ENCODE assay signal across 18 cellular contexts in the genomic region with DNA sequence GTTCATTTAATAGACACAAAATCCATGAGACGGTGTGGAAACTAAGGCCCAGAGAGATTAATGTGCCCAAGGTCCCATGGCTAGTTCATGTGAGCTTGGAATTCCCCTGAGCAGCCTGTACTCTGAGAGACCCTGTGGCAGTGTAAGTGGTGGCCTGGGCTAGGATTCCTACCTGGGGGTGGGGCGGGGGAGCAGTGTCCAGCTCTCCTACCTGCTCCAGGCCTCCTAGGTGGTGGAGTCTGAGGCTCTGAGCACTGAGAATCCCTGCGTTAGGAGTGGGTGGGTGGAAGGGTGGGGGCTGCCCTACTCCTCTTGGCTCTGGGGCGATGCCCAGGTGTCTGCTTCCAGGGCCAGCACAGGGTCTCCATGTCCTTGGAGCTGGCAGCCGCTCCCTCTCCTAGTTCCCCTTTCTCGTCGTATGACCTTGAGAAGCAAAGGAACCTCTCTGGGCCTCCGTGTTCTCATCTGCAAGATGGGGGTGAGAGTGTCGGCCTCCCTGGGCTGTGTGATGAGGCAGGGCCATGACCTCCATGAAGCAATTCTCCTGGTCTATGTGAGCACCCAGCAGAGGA. TPM values are rescaled to one million over a fixed set of nuclear protein-coding genes. Genes with fewer than 3 reads are reported as not detected.
A peak's percentile ranks its signal among the peaks of the same experiment; 100 is the strongest.
DNase-seq lines count a peak whose midpoint lies in the region; ATAC-seq, FAIRE-seq and TF ChIP-seq lines count a peak whose summit lies in the region.
"Had no signal": no experiment of that assay in that cellular context is flagged by ENCODE, and none has a peak within 500 bp of the region (broad histone marks: within the 10 kb centered on the region; RNA-seq: fewer than 3 reads in every experiment).

No MANE protein-coding gene starts in this region.

- no peaks in the 10 kb centered on the region for H3K36me3 ChIP-seq in heart left ventricle
- peaks cover 0 to 8% (median 0%) of the 10 kb centered on the region in 9 donors for H3K36me3 ChIP-seq in heart right ventricle
- H3K36me3 ChIP-seq in GM12878 (ENCODE audit: control insufficient read depth in 2 of 2, insufficient read depth in 2 of 2, low read length in 1 of 2), result no peaks in the 10 kb centered on the region
- no peaks in the 10 kb centered on the region for H3K36me3 ChIP-seq in aorta (ENCODE audit: control insufficient read depth in 1 of 2, insufficient read depth in 2 of 2, low read length in 1 of 2)
- no peaks in the 10 kb centered on the region for H3K36me3 ChIP-seq in BE2C
- H3K36me3 ChIP-seq: upper lobe of left lung had no signal

- no peaks in the 10 kb centered on the region for H4K20me1 ChIP-seq in GM12878 (ENCODE audit: control insufficient read depth, insufficient read depth)

- peaks cover 46% of the 10 kb centered on the region for H3K4me1 Mint-ChIP-seq in mesothelial cell of epicardium

- TF ChIP-seq EP300 in GM12878 (IDR thresholded peaks at IDR 0.05; ENCODE audit: borderline replicate concordance in 1 of 2, control insufficient read depth in 1 of 2, low read depth in 2 of 2, low read length in 2 of 2), result no peak

- RAD21 ChIA-PET in GM12878 (lab: Charles Lee; ENCODE audit: unreplicated experiment), result interaction anchor here (0.6 to 1.2 kb wide), 7 partner anchors 10 to 318 kb away, joined by 3 to 12 read pairs (median 4); no protein-coding TSS in a partner anchor

- TF ChIP-seq CTCF in heart left ventricle (IDR thresholded peaks at IDR 0.05), result no peak
- no peak for TF ChIP-seq CTCF in heart right ventricle (IDR thresholded peaks at IDR 0.05)
- no peak for TF ChIP-seq CTCF in GM12878 (IDR thresholded peaks at IDR 0.05 in 2 of 3, conservative IDR thresholded peaks at IDR 0.05 in 1 of 3; ENCODE audit: control insufficient read depth in 2 of 3, extremely low read depth in 1 of 3, insufficient read depth in 1 of 3, low read depth in 3 of 3, low read length in 3 of 3)
- no peak for TF ChIP-seq CTCF in mesothelial cell of epicardium (IDR thresholded peaks at IDR 0.05; ENCODE audit: unreplicated experiment)
- TF ChIP-seq CTCF in BE2C (IDR thresholded peaks at IDR 0.05; ENCODE audit: low read depth, low read length), result no peak

- no peaks in the 10 kb centered on the region for H3K27me3 ChIP-seq in heart left ventricle
- H3K27me3 ChIP-seq in heart right ventricle, result no peaks in the 10 kb centered on the region
- no peaks in the 10 kb centered on the region for H3K27me3 ChIP-seq in GM12878 (replicated peaks in 1 of 2; ENCODE audit: control insufficient read depth in 2 of 2, insufficient read depth in 2 of 2, low read length in 1 of 2)
- H3K27me3 ChIP-seq in aorta (ENCODE audit: control insufficient read depth in 1 of 2, insufficient read depth in 2 of 2, low read length in 1 of 2), result no peaks in the 10 kb centered on the region
- no peaks in the 10 kb centered on the region for H3K27me3 ChIP-seq in BE2C
- H3K27me3 ChIP-seq: upper lobe of left lung had no signal

- no peak for FAIRE-seq in GM12878 (lab: Jason Lieb, UNC)

- H2AFZ ChIP-seq in GM12878 (ENCODE audit: control insufficient read depth, low read depth, low read length), result peak overlapping the region; percentile 55; the same call in 1 of the 2 replicates

- no peak overlapping the region for H3K4me3 ChIP-seq in heart left ventricle
- peak overlapping the region in 1 of 10 donors; percentile 68 for H3K4me3 ChIP-seq in heart right ventricle
- H3K4me3 ChIP-seq in GM12878, result no peak overlapping the region
- H3K4me3 ChIP-seq in aorta (ENCODE audit: low read length in 2 of 2), result no peak overlapping the region
- H3K4me3 ChIP-seq in BE2C (ENCODE audit: low read depth, low read length), result no peak overlapping the region
- H3K4me3 ChIP-seq: upper lobe of left lung had no signal

- H3K9ac ChIP-seq in GM12878 (ENCODE audit: control insufficient read depth, insufficient read depth, low read length), result no peak overlapping the region

- no peak for TF ChIP-seq POLR2A in heart left ventricle (IDR thresholded peaks at IDR 0.05)
- TF ChIP-seq POLR2A in GM12878 (IDR thresholded peaks at IDR 0.05; ENCODE audit: low read depth, low read length), result no peak

- no peak for ATAC-seq in heart left ventricle
- no peak for ATAC-seq in heart right ventricle
- ATAC-seq in GM12878, result peak; percentile 5
- no peak for ATAC-seq in aorta (ENCODE audit: low FRiP score)
- no peak for ATAC-seq in GM21360 (IDR thresholded peaks at IDR 0.05; ENCODE audit: unreplicated experiment)

- H3K4me3 Mint-ChIP-seq in mesothelial cell of epicardium, result no peak overlapping the region
- H3K4me3 Mint-ChIP-seq: activated T-cell treated with anti-CD3 and anti-CD28 coated beads, Interleukin-2, amount 50 U/mL, for 72 hours; memory B cell had no signal

- no peak overlapping the region for H3K4me2 ChIP-seq in GM12878 (ENCODE audit: control insufficient read depth, insufficient read depth)

- H3K9me3 Mint-ChIP-seq in mesothelial cell of epicardium, result no peaks in the 10 kb centered on the region
- H3K9me3 Mint-ChIP-seq: activated T-cell treated with anti-CD3 and anti-CD28 coated beads, Interleukin-2, amount 50 U/mL, for 72 hours; memory B cell had no signal

- H3K27ac ChIP-seq in heart left ventricle (peak overlapping the region in 2 of 12 donors; percentile 82 to 88), heart right ventricle (peak overlapping the region in 1 of 10 donors; percentile 91), GM12878 (ENCODE audit: control insufficient read depth, insufficient read depth) (no peak overlapping the region), aorta (ENCODE audit: low read depth in 1 of 2, low read length in 2 of 2) (no peak overlapping the region)
- H3K27ac ChIP-seq: HL-60 had no signal

- no peaks in the 10 kb centered on the region for H3K27me3 Mint-ChIP-seq in mesothelial cell of epicardium (ENCODE audit: low read depth)

- CTCF ChIA-PET in GM12878 (lab: Yijun Ruan, JAX), result interaction anchor here (0.8 to 2.8 kb wide), 16 partner anchors 8 to 273 kb away, joined by 3 to 14 read pairs (median 4); no protein-coding TSS in a partner anchor

- peak overlapping the region; percentile 72 for H3K27ac Mint-ChIP-seq in mesothelial cell of epicardium
- H3K27ac Mint-ChIP-seq: activated T-cell treated with anti-CD3 and anti-CD28 coated beads, Interleukin-2, amount 50 U/mL, for 72 hours; memory B cell had no signal

- POLR2A ChIA-PET in GM12878 (lab: Charles Lee), result interaction anchor here (1.0 kb wide), 1 partner anchor 274 kb away, joined by 5 read pairs; no protein-coding TSS in a partner anchor

- no TSS peak for BruUV-seq in GM12878 (replicated peaks; lab: Mats Ljungman, UMichigan)

- in situ Hi-C loops in GM12878 (cut with MboI), result no loop called here
- in situ Hi-C loops in KBM-7 (cut with MboI; ENCODE audit: low pct_unique_long_range_greater_than_20kb, low sequenced_read_pairs), result no loop called here

- 78 to 90% (median 86%) methylated on average over 8 to 9 of the region's 9 CpGs for WGBS in heart left ventricle, 4 donors
- WGBS in heart right ventricle, 2 donors, result 83 to 86% methylated on average over 9 of the region's 9 CpGs
- 37% methylated on average over 9 of the region's 9 CpGs for WGBS in GM12878 (ENCODE audit: insufficient coverage, insufficient replicate concordance, low lambda C conversion rate, missing lambda C conversion rate)
- 76 to 83% methylated on average over 9 of the region's 9 CpGs for WGBS in aorta, 2 donors

- TF ChIP-seq RAD21 in GM12878 (IDR thresholded peaks at IDR 0.05; ENCODE audit: insufficient read depth, low read depth, low read length), result no peak

- DNase-seq in heart left ventricle, result peak in 4 of 5 donors; percentile 18 to 58 (median 22)
- no peak for DNase-seq in heart right ventricle
- no peak for DNase-seq in GM12878 (ENCODE audit: low read depth, low spot score)
- no peak for DNase-seq in mesothelial cell of epicardium (ENCODE audit: low spot score in 2 of 2, unreplicated experiment in 2 of 2)
- DNase-seq in aorta, result peak; percentile 35 to 73
- DNase-seq in KBM-7, result no peak
- no peak for DNase-seq in BE2C
- DNase-seq: activated CD4-positive, alpha-beta T cell treated with anti-CD3 and anti-CD28 coated beads, Interleukin-2, amount 50 U/mL, for 4 hours; NCI-H1436 treated with DMSO at 0.1 percent for 48 hours; NCI-H345 had no signal

- intact Hi-C loops in heart left ventricle (cut with DNase I), result loop anchor here in 3 of 10 donors (1.0 to 2.0 kb wide), 3 partner anchors 20 to 22 kb away; no protein-coding TSS in a partner anchor
- intact Hi-C loops in heart right ventricle (cut with DNase I), result loop anchor here in 4 of 10 donors (1.0 to 2.0 kb wide), 2 partner anchors 20 to 22 kb away; no protein-coding TSS in a partner anchor
- intact Hi-C loops in GM12878 (cut with micrococcal nuclease; ENCODE audit: unreplicated experiment), result no loop called here
- intact Hi-C loops in aorta (cut with DNase I), result loop anchor here (1.0 to 5.0 kb wide), 3 partner anchors 22 to 249 kb away; no protein-coding TSS in a partner anchor

- H3K4me1 ChIP-seq in heart left ventricle (peaks cover 4 to 50% (median 37%) of the 10 kb centered on the region in 12 donors), heart right ventricle (peaks cover 16 to 53% (median 38%) of the 10 kb centered on the region in 9 donors), GM12878 (ENCODE audit: control insufficient read depth, insufficient read depth, low read length) (peaks cover 32% of the 10 kb centered on the region), aorta (ENCODE audit: control insufficient read depth in 1 of 2, insufficient read depth in 2 of 2, low read length in 2 of 2) (peaks cover 0 to 5% of the 10 kb centered on the region in 2 donors), BE2C (peaks cover 8% of the 10 kb centered on the region)

- H3K36me3 Mint-ChIP-seq in mesothelial cell of epicardium, result no peaks in the 10 kb centered on the region
- H3K36me3 Mint-ChIP-seq: memory B cell had no signal

- no peaks in the 10 kb centered on the region for H3K79me2 ChIP-seq in GM12878 (ENCODE audit: control insufficient read depth, insufficient read depth, low read length)

- H3K9me3 ChIP-seq in heart left ventricle, result no peaks in the 10 kb centered on the region
- H3K9me3 ChIP-seq in heart right ventricle, result no peaks in the 10 kb centered on the region
- H3K9me3 ChIP-seq in GM12878 (replicated peaks; ENCODE audit: control insufficient read depth, insufficient read depth, low read length), result no peaks in the 10 kb centered on the region
- no peaks in the 10 kb centered on the region for H3K9me3 ChIP-seq in aorta (ENCODE audit: control insufficient read depth, low read length)
- no peaks in the 10 kb centered on the region for H3K9me3 ChIP-seq in BE2C
- H3K9me3 ChIP-seq: upper lobe of left lung had no signal

- SMC1A ChIA-PET in GM12878 (lab: Charles Lee; ENCODE audit: uncharacterized antibody, unreplicated experiment), result interaction anchor here (1.0 kb wide), 1 partner anchor 28 kb away, joined by 3 read pairs; no protein-coding TSS in a partner anchor

RNA-seq across cellular contexts. Expression of gene SNCG, which starts 2.5 kb away (rescaled TPM):
- 10 to 100 TPM in 8 of 9 donors, 1 to 10 TPM in 1; 8.2 to 44.7 (median 17.2) TPM for total RNA-seq in heart left ventricle
- polyA plus RNA-seq in heart left ventricle, result 10 to 100 TPM; 18.5 to 36.7 TPM
- total RNA-seq in heart right ventricle, result 10 to 100 TPM in 9 of 10 donors, 1 to 10 TPM in 1; 9.4 to 21.4 (median 12.6) TPM
- polyA plus RNA-seq in heart right ventricle, result 10 to 100 TPM; 35.2 to 68.0 TPM
- total RNA-seq in GM12878 (2013; cell fraction: nucleolus; rRNA removed), result not detected in 2 replicates
- total RNA-seq in GM12878 (2014; rRNA removed), result 0.33 TPM in 1 of 2 replicates, not detected in the other
- not detected in 2 replicates for total RNA-seq in GM12878 (2014; rRNA removed; fragmentation: Illumina TruSeq; extraction: Trizol)
- total RNA-seq in GM12878 (2021), result 0.33 and 0.35 TPM in 2 replicates
- polyA plus RNA-seq in GM12878 (2011; ENCODE audit: low read depth), result not detected
- 0.22 TPM in 1 of 2 replicates, not detected in the other for polyA plus RNA-seq in GM12878 (2011; rRNA removed)
- 0.10 and 0.28 TPM in 2 replicates for polyA plus RNA-seq in GM12878 (2011; cell fraction: cytosol; rRNA removed)
- polyA plus RNA-seq in GM12878 (2011; cell fraction: nucleus; rRNA removed), result 0.19 TPM in 1 of 2 replicates, not detected in the other
- 0.31 TPM in 1 of 2 replicates, not detected in the other for polyA plus RNA-seq in GM12878 (2012)
- polyA plus RNA-seq in GM12878 (2014; fragmentation: Illumina TruSeq; extraction: Trizol), result not detected in 2 replicates
- polyA plus RNA-seq in GM12878 (2014; fragmentation: Nextera tagmentation; extraction: Ambion mirVana), result not detected
- not detected in 2 replicates for polyA plus RNA-seq in GM12878 (2014; rRNA removed)
- polyA plus RNA-seq in GM12878 (2016; fragmentation: Nextera tagmentation; extraction: Ambion mirVana), result 1 to 10 TPM in 1 of 2 experiments, under 1 TPM in 1; 0.51 to 1.3 TPM
- polyA minus RNA-seq in GM12878 (2011; rRNA and poly(A)+ RNA removed), result not detected in 2 replicates
- not detected in 2 replicates for polyA minus RNA-seq in GM12878 (2011; cell fraction: cytosol; rRNA and poly(A)+ RNA removed)
- polyA minus RNA-seq in GM12878 (2011; cell fraction: nucleus; rRNA and poly(A)+ RNA removed), result not detected in 2 replicates
- 92.0 to 104 TPM (median 98.5 TPM) in 3 replicates for total RNA-seq in mesothelial cell of epicardium
- 100 to 1,000 TPM in 1 of 2 donors, 10 to 100 TPM in 1; 70.0 to 123 TPM for total RNA-seq in aorta
- 100 to 1,000 TPM in 1 of 2 donors, 10 to 100 TPM in 1; 74.0 to 209 TPM for polyA plus RNA-seq in aorta
- polyA plus RNA-seq in BE2C (2012; ENCODE audit: insufficient read depth, insufficient read length, low read depth), result 9.6 TPM
- total RNA-seq: activated T-cell treated with anti-CD3 and anti-CD28 coated beads, Interleukin-2, amount 50 U/mL, for 72 hours; SK-MEL-5 had no signal

RNA-seq across cellular contexts. Expression of gene MMRN2, which starts 3.5 kb away (rescaled TPM):
- total RNA-seq in heart left ventricle (10 to 100 TPM; 22.7 to 93.0 (median 34.3) TPM), heart right ventricle (10 to 100 TPM; 23.4 to 43.2 (median 36.2) TPM), GM12878 (2014; rRNA removed) (0.33 and 1.0 TPM in 2 replicates), GM12878 (2014; rRNA removed; fragmentation: Illumina TruSeq; extraction: Trizol) (0.22 and 0.55 TPM in 2 replicates), GM12878 (2021) (0.40 and 0.95 TPM in 2 replicates), mesothelial cell of epicardium (6.5 to 9.8 TPM (median 7.2 TPM) in 3 replicates), aorta (10 to 100 TPM; 50.5 to 85.6 TPM)
- polyA plus RNA-seq in heart left ventricle (10 to 100 TPM; 15.8 to 30.9 TPM), heart right ventricle (10 to 100 TPM; 22.5 to 31.7 TPM), GM12878 (2011; rRNA removed) (0.58 and 1.3 TPM in 2 replicates), GM12878 (2014; fragmentation: Illumina TruSeq; extraction: Trizol) (0.54 TPM in 1 of 2 replicates, not detected in the other), GM12878 (2014; fragmentation: Nextera tagmentation; extraction: Ambion mirVana) (under 1 TPM in 1 of 2 experiments, not detected in 1; 0.09 TPM), GM12878 (2014; rRNA removed) (0.11 and 0.19 TPM in 2 replicates), GM12878 (2016; fragmentation: Nextera tagmentation; extraction: Ambion mirVana) (not detected), aorta (1 to 10 TPM in 1 of 2 donors, under 1 TPM in 1; 0.63 to 8.5 TPM)
- 4.0 and 5.9 TPM in 2 replicates for total RNA-seq in GM12878 (2013; cell fraction: nucleolus; rRNA removed)
- polyA plus RNA-seq in GM12878 (2011; ENCODE audit: low read depth), result 7.0 TPM
- 0.43 and 0.48 TPM in 2 replicates for polyA plus RNA-seq in GM12878 (2011; cell fraction: cytosol; rRNA removed)
- polyA plus RNA-seq in GM12878 (2011; cell fraction: nucleus; rRNA removed), result 2.8 and 3.2 TPM in 2 replicates
- polyA plus RNA-seq in GM12878 (2012), result 0.12 and 0.80 TPM in 2 replicates
- 0.37 and 1.2 TPM in 2 replicates for polyA minus RNA-seq in GM12878 (2011; rRNA and poly(A)+ RNA removed)
- polyA minus RNA-seq in GM12878 (2011; cell fraction: cytosol; rRNA and poly(A)+ RNA removed), result not detected in 2 replicates
- 0.60 and 1.1 TPM in 2 replicates for polyA minus RNA-seq in GM12878 (2011; cell fraction: nucleus; rRNA and poly(A)+ RNA removed)
- polyA plus RNA-seq in BE2C (2012; ENCODE audit: insufficient read depth, insufficient read length, low read depth), result not detected

RNA-seq across cellular contexts. Expression of gene ADIRF, which starts 7.3 kb away (rescaled TPM):
- total RNA-seq in heart left ventricle (100 to 1,000 TPM in 1 of 9 donors, 10 to 100 TPM in 8; 21.2 to 189 (median 37.9) TPM), heart right ventricle (100 to 1,000 TPM in 1 of 10 donors, 10 to 100 TPM in 9; 18.5 to 113 (median 40.4) TPM), GM12878 (2014; rRNA removed) (0.56 TPM in 1 of 2 replicates, not detected in the other), GM12878 (2014; rRNA removed; fragmentation: Illumina TruSeq; extraction: Trizol) (not detected in 2 replicates), GM12878 (2021) (0.64 and 0.72 TPM in 2 replicates), mesothelial cell of epicardium (0.29 TPM in 1 of 3 replicates, not detected in the others), aorta (100 to 1,000 TPM; 520 to 688 TPM)
- polyA plus RNA-seq in heart left ventricle (100 to 1,000 TPM in 1 of 2 donors, 10 to 100 TPM in 1; 86.1 to 123 TPM), heart right ventricle (100 to 1,000 TPM; 174 to 234 TPM), GM12878 (2011; rRNA removed) (0.38 and 0.40 TPM in 2 replicates), GM12878 (2014; fragmentation: Illumina TruSeq; extraction: Trizol) (0.12 TPM in 1 of 2 replicates, not detected in the other), GM12878 (2014; fragmentation: Nextera tagmentation; extraction: Ambion mirVana) (under 1 TPM; 0.77 to 0.98 TPM), GM12878 (2014; rRNA removed) (not detected in 2 replicates), GM12878 (2016; fragmentation: Nextera tagmentation; extraction: Ambion mirVana) (1 to 10 TPM; 1.9 to 2.5 TPM), aorta (1,000 to 10,000 TPM in 1 of 2 donors, 100 to 1,000 TPM in 1; 715 to 1,837 TPM)
- total RNA-seq in GM12878 (2013; cell fraction: nucleolus; rRNA removed), result not detected in 2 replicates
- not detected for polyA plus RNA-seq in GM12878 (2011; ENCODE audit: low read depth)
- 0.24 and 0.27 TPM in 2 replicates for polyA plus RNA-seq in GM12878 (2011; cell fraction: cytosol; rRNA removed)
- polyA plus RNA-seq in GM12878 (2011; cell fraction: nucleus; rRNA removed), result 0.37 and 0.48 TPM in 2 replicates
- polyA plus RNA-seq in GM12878 (2012), result 0.51 and 3.4 TPM in 2 replicates
- polyA minus RNA-seq in GM12878 (2011; rRNA and poly(A)+ RNA removed), result not detected in 2 replicates
- not detected in 2 replicates for polyA minus RNA-seq in GM12878 (2011; cell fraction: cytosol; rRNA and poly(A)+ RNA removed)
- polyA minus RNA-seq in GM12878 (2011; cell fraction: nucleus; rRNA and poly(A)+ RNA removed), result not detected in 2 replicates
- not detected for polyA plus RNA-seq in BE2C (2012; ENCODE audit: insufficient read depth, insufficient read length, low read depth)
- total RNA-seq: activated T-cell treated with anti-CD3 and anti-CD28 coated beads, Interleukin-2, amount 50 U/mL, for 72 hours; SK-MEL-5 had no signal

RNA-seq across cellular contexts. Expression of gene FAM25A, which starts 59.1 kb away (rescaled TPM):
- total RNA-seq in heart left ventricle (not detected), heart right ventricle (not detected), GM12878 (2014; rRNA removed) (not detected in 2 replicates), GM12878 (2014; rRNA removed; fragmentation: Illumina TruSeq; extraction: Trizol) (not detected in 2 replicates), GM12878 (2021) (not detected in 2 replicates), mesothelial cell of epicardium (not detected in 3 replicates), aorta (not detected)
- polyA plus RNA-seq in heart left ventricle (not detected), heart right ventricle (not detected), GM12878 (2011; rRNA removed) (not detected in 2 replicates), GM12878 (2014; fragmentation: Illumina TruSeq; extraction: Trizol) (not detected in 2 replicates), GM12878 (2014; fragmentation: Nextera tagmentation; extraction: Ambion mirVana) (not detected), GM12878 (2014; rRNA removed) (not detected in 2 replicates), GM12878 (2016; fragmentation: Nextera tagmentation; extraction: Ambion mirVana) (not detected), aorta (not detected)
- not detected in 2 replicates for total RNA-seq in GM12878 (2013; cell fraction: nucleolus; rRNA removed)
- not detected for polyA plus RNA-seq in GM12878 (2011; ENCODE audit: low read depth)
- polyA plus RNA-seq in GM12878 (2011; cell fraction: cytosol; rRNA removed), result not detected in 2 replicates
- not detected in 2 replicates for polyA plus RNA-seq in GM12878 (2011; cell fraction: nucleus; rRNA removed)
- polyA plus RNA-seq in GM12878 (2012), result not detected in 2 replicates
- polyA minus RNA-seq in GM12878 (2011; rRNA and poly(A)+ RNA removed), result not detected in 2 replicates
- not detected in 2 replicates for polyA minus RNA-seq in GM12878 (2011; cell fraction: cytosol; rRNA and poly(A)+ RNA removed)
- polyA minus RNA-seq in GM12878 (2011; cell fraction: nucleus; rRNA and poly(A)+ RNA removed), result not detected in 2 replicates
- polyA plus RNA-seq in BE2C (2012; ENCODE audit: insufficient read depth, insufficient read length, low read depth), result not detected
- total RNA-seq: activated T-cell treated with anti-CD3 and anti-CD28 coated beads, Interleukin-2, amount 50 U/mL, for 72 hours; fibroblast of villous mesenchyme; SK-MEL-5; upper lobe of left lung had no signal
- polyA plus RNA-seq: adipose tissue had no signal

Comparison
In these comparisons a context has a peak if more than half of its experiments do, and no peak if none do; other contexts are left out.
1. DNase-seq: peak in heart left ventricle (4 of 5) and aorta (2 of 2); none in heart right ventricle (0 of 2), GM12878 (single experiment), mesothelial cell of epicardium (0 of 2), KBM-7 (single experiment) and BE2C (single experiment).
2. RNA of gene SNCG, which starts 2.5 kb away (total RNA-seq): 70.0 to 123 TPM in aorta, 92.0 to 104 TPM in mesothelial cell of epicardium, 8.2 to 44.7 TPM in heart left ventricle and 9.4 to 21.4 TPM in heart right ventricle; 0.33 to 0.35 TPM in GM12878; every median in the first group is over 4 times any median in the second.
3. RNA of gene ADIRF, which starts 7.3 kb away (total RNA-seq): 520 to 688 TPM in aorta, 18.5 to 113 TPM in heart right ventricle and 21.2 to 189 TPM in heart left ventricle; 0.56 to 0.72 TPM in GM12878 and 0.29 TPM in mesothelial cell of epicardium; every median in the first group is over 10 times any median in the second.